ENCODE assay signal across 1 cellular context in genomic region chr11:44611088-44611487, GRCh38.
TF ChIP-seq lines count a peak whose summit lies in the region.

No MANE protein-coding gene starts in this region.

TF ChIP-seq in H1, 55 proteins besides CTCF, POLR2A, EP300 and RAD21:
- TF ChIP-seq SIRT6 (IDR thresholded peaks at IDR 0.05; ENCODE audit: low read length) (no peak), HDAC6 (IDR thresholded peaks at IDR 0.05; ENCODE audit: low read depth, low read length) (no peak), E2F6 (IDR thresholded peaks at IDR 0.05) (no peak), SP4 (IDR thresholded peaks at IDR 0.05; ENCODE audit: low read length) (no peak), SAP30 (IDR thresholded peaks at IDR 0.05; ENCODE audit: insufficient read depth, insufficient replicate concordance, low read length) (no peak), GABPA (IDR thresholded peaks at IDR 0.05; ENCODE audit: borderline replicate concordance, insufficient read depth, low read length) (no peak), CHD2 (IDR thresholded peaks at IDR 0.05; ENCODE audit: low read length) (no peak), KDM1A (IDR thresholded peaks at IDR 0.05; ENCODE audit: borderline replicate concordance, low read length) (no peak), EGR1 (IDR thresholded peaks at IDR 0.05; ENCODE audit: borderline replicate concordance, low read depth, low read length) (no peak), CBX5 (IDR thresholded peaks at IDR 0.05; ENCODE audit: low read depth, low read length) (no peak), CREB1 (IDR thresholded peaks at IDR 0.05) (no peak), JUN (IDR thresholded peaks at IDR 0.05; ENCODE audit: low read depth, low read length) (no peak)
